Comparison of ENCODE assay signal across 9 cellular contexts in genomic region chr3:1147326-1147725, GRCh38. TPM values are rescaled to one million over a fixed set of nuclear protein-coding genes. Genes with fewer than 3 reads are reported as not detected.
"Had no signal": no experiment of that assay in that cellular context is flagged by ENCODE, and none has a peak within 500 bp of the region (broad histone marks: within the 10 kb centered on the region; RNA-seq: fewer than 3 reads in every experiment).

No MANE protein-coding gene starts in this region.

- H3K9me3 ChIP-seq: HAP-1 had no signal

- H2AFZ ChIP-seq: GM23248, GM23338 had no signal

- H3K4me1 Mint-ChIP-seq: GM23338 had no signal

- H3K4me3 Mint-ChIP-seq: GM23338, HFFc6 had no signal

- H3K4me1 ChIP-seq: HAP-1 had no signal

- H3K36me3 ChIP-seq: HAP-1 had no signal

- H3K27ac Mint-ChIP-seq: GM23338, HFFc6 had no signal

- H3K9ac ChIP-seq: GM23248 had no signal

- DNase-seq: GM23248, GOT3, H7, HCEC 1CT, HFFc6 had no signal

- H3K4me2 ChIP-seq: GM23338 had no signal

- H3K4me3 ChIP-seq: GM23248, GM23338, HAP-1 had no signal

- ATAC-seq: GM23338, HCT116 had no signal

- H3K27ac ChIP-seq: GM23248 had no signal

RNA-seq across cellular contexts. Expression of gene CNTN6, which starts 54.5 kb away (rescaled TPM):
- total RNA-seq: GM23248, GM23338, H1, H7, HFFc6 had no signal
- polyA plus RNA-seq: GM23248, GM23338, H1 had no signal
